ENCODE assay signal across 16 cellular contexts in the genomic region with DNA sequence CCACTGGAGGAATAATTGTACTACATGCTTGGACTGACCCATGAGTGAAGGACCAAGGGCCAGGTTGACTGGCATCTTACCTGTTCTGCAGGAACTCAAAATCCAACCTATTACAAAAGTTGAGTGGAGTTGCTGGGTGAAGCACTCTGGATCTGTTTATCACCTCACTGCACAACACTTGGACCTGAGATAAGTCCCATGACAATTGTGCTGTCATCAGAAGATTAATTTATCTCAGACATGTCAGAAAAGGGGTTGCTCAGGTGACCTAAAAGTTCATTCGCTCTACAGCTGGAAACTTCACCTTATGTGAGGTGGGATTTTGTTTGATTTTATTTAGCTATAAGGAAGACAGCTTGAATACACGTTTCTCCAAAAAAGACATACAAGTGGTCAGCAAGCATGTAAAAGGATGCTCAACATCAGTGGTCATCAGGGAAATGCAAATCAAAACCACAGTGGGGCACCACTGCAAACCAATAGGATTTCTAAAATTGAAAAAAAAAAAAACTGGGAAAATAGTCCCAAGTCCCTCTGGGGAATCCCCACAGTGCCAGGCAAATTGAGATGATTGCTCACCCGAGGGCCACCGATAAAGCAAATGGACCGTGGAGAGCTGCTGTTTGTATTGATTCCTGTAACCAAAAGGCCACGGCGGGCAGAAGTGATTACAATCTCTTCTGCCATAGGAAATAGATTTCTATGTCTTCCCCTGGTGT.
DNase-seq lines count a peak whose midpoint lies in the region; ATAC-seq and TF ChIP-seq lines count a peak whose summit lies in the region.
"Had no signal": no experiment of that assay in that cellular context is flagged by ENCODE, and none has a peak within 500 bp of the region (broad histone marks: within the 10 kb centered on the region; RNA-seq: fewer than 3 reads in every experiment).

No MANE protein-coding gene starts in this region.

- ATAC-seq in aorta (ENCODE audit: low FRiP score) (no peak), HG03196 (IDR thresholded peaks at IDR 0.05; ENCODE audit: unreplicated experiment) (no peak)
- ATAC-seq in natural killer cell treated with Interleukin-12 subunit alpha and Interleukin-12 subunit beta and Interleukin-15 and Interleukin-18, amount 100 ng/mL, for 72 hours: no peak
- ATAC-seq in stimulated activated naive CD8-positive, alpha-beta T cell treated with anti-CD3 and anti-CD28 coated beads, Interleukin-15, amount 100 ng/mL, for 72 hours: no peak

- H3K27me3 Mint-ChIP-seq in Caco-2 (ENCODE audit: insufficient read depth, unreplicated experiment): no peaks in the 10 kb centered on the region
- no peaks in the 10 kb centered on the region for H3K27me3 Mint-ChIP-seq in nephron progenitor cell (ENCODE audit: low read depth, poor library complexity)
- H3K27me3 Mint-ChIP-seq in natural killer cell treated with Interleukin-12 subunit alpha and Interleukin-12 subunit beta and Interleukin-15 and Interleukin-18, amount 100 ng/mL, for 72 hours: peaks cover 0 to 3% of the 10 kb centered on the region in 2 donors
- no peaks in the 10 kb centered on the region for H3K27me3 Mint-ChIP-seq in stimulated activated naive CD8-positive, alpha-beta T cell treated with anti-CD3 and anti-CD28 coated beads, Interleukin-15, amount 100 ng/mL, for 72 hours
- H3K27me3 Mint-ChIP-seq: CD4-positive, alpha-beta memory T cell; IgD-negative memory B cell had no signal

- H3K36me3 ChIP-seq in Caco-2 (ENCODE audit: control insufficient read depth, insufficient read depth, low read length): no peaks in the 10 kb centered on the region
- no peaks in the 10 kb centered on the region for H3K36me3 ChIP-seq in aorta (ENCODE audit: control insufficient read depth in 1 of 2, insufficient read depth in 2 of 2, low read length in 1 of 2)
- H3K36me3 ChIP-seq: BE2C, SJSA1 had no signal

- TF ChIP-seq POLR2A in erythroblast (IDR thresholded peaks at IDR 0.05; ENCODE audit: low read length): no peak

- H3K27me3 ChIP-seq in Caco-2 (replicated peaks; ENCODE audit: control insufficient read depth, insufficient read depth, low read length) (no peaks in the 10 kb centered on the region), aorta (ENCODE audit: control insufficient read depth in 1 of 2, insufficient read depth in 2 of 2, low read length in 1 of 2) (no peaks in the 10 kb centered on the region)
- H3K27me3 ChIP-seq: BE2C, SJSA1 had no signal

- peaks cover 7% of the 10 kb centered on the region for H3K9me3 Mint-ChIP-seq in Caco-2 (ENCODE audit: unreplicated experiment)
- no peaks in the 10 kb centered on the region for H3K9me3 Mint-ChIP-seq in nephron progenitor cell
- no peaks in the 10 kb centered on the region for H3K9me3 Mint-ChIP-seq in natural killer cell treated with Interleukin-12 subunit alpha and Interleukin-12 subunit beta and Interleukin-15 and Interleukin-18, amount 100 ng/mL, for 72 hours
- no peaks in the 10 kb centered on the region for H3K9me3 Mint-ChIP-seq in stimulated activated naive CD8-positive, alpha-beta T cell treated with anti-CD3 and anti-CD28 coated beads, Interleukin-15, amount 100 ng/mL, for 72 hours
- H3K9me3 Mint-ChIP-seq: CD4-positive, alpha-beta memory T cell; IgD-negative memory B cell had no signal

- TF ChIP-seq CTCF in Caco-2 (IDR thresholded peaks at IDR 0.05; ENCODE audit: insufficient read depth in 1 of 2, low read depth in 1 of 2, low read length in 1 of 2, severe bottlenecking in 1 of 2, unreplicated experiment in 1 of 2): no peak
- no peak for TF ChIP-seq CTCF in nephron progenitor cell (IDR thresholded peaks at IDR 0.05)

- DNase-seq in Caco-2: no peak
- peak; percentile 11 for DNase-seq in LHCN-M2 (ENCODE audit: low read depth)
- peak; percentile 30 to 72 for DNase-seq in erythroblast (lab: John Stamatoyannopoulos, UW)
- peak; percentile 5 for DNase-seq in nephron progenitor cell
- DNase-seq in aorta: no peak
- DNase-seq in natural killer cell treated with Interleukin-12 subunit alpha and Interleukin-12 subunit beta and Interleukin-15 and Interleukin-18, amount 100 ng/mL, for 72 hours (ENCODE audit: low spot score): no peak
- DNase-seq in stimulated activated naive CD8-positive, alpha-beta T cell treated with anti-CD3 and anti-CD28 coated beads, Interleukin-15, amount 100 ng/mL, for 72 hours: no peak
- DNase-seq: BE2C; CD4-positive, alpha-beta memory T cell; NCI-H1694; NCI-H2107; NCI-H774; RPMI8226 had no signal

- H3K27ac ChIP-seq in aorta (ENCODE audit: low read depth in 1 of 2, low read length in 2 of 2): no peak overlapping the region
- H3K27ac ChIP-seq: SJSA1 had no signal

- intact Hi-C loops in Caco-2 (cut with micrococcal nuclease; ENCODE audit: unreplicated experiment): no loop called here
- intact Hi-C loops in aorta (cut with DNase I): no loop called here

- CTCF ChIA-PET in Caco-2 (lab: Charles Lee): no interaction called here

- H3K9me3 ChIP-seq in Caco-2 (no peaks in the 10 kb centered on the region), aorta (ENCODE audit: control insufficient read depth, low read length) (no peaks in the 10 kb centered on the region)
- H3K9me3 ChIP-seq: BE2C, SJSA1 had no signal

- WGBS in aorta, 2 donors: 48 to 54% methylated on average over 7 of the region's 7 CpGs

- POLR2A ChIA-PET in Caco-2 (lab: Charles Lee): no interaction called here

- H3K4me3 ChIP-seq in Caco-2 (ENCODE audit: low read depth, low read length) (no peak overlapping the region), aorta (ENCODE audit: low read length in 2 of 2) (no peak overlapping the region)
- H3K4me3 ChIP-seq: SJSA1 had no signal

- no peak overlapping the region for H3K4me3 Mint-ChIP-seq in Caco-2 (ENCODE audit: unreplicated experiment)
- no peak overlapping the region for H3K4me3 Mint-ChIP-seq in nephron progenitor cell
- H3K4me3 Mint-ChIP-seq in natural killer cell treated with Interleukin-12 subunit alpha and Interleukin-12 subunit beta and Interleukin-15 and Interleukin-18, amount 100 ng/mL, for 72 hours: no peak overlapping the region
- no peak overlapping the region for H3K4me3 Mint-ChIP-seq in stimulated activated naive CD8-positive, alpha-beta T cell treated with anti-CD3 and anti-CD28 coated beads, Interleukin-15, amount 100 ng/mL, for 72 hours
- H3K4me3 Mint-ChIP-seq: CD4-positive, alpha-beta memory T cell; IgD-negative memory B cell had no signal

- no TSS peak for BruUV-seq in Caco-2 (replicated peaks; lab: Mats Ljungman, UMichigan)

- H3K4me1 ChIP-seq in Caco-2: peaks cover 52% of the 10 kb centered on the region
- H3K4me1 ChIP-seq in aorta (ENCODE audit: control insufficient read depth in 1 of 2, insufficient read depth in 2 of 2, low read length in 2 of 2): no peaks in the 10 kb centered on the region
- H3K4me1 ChIP-seq: BE2C had no signal

- peaks cover 53% of the 10 kb centered on the region for H3K4me1 Mint-ChIP-seq in Caco-2 (ENCODE audit: low read depth, unreplicated experiment)
- H3K4me1 Mint-ChIP-seq in nephron progenitor cell: peaks cover 67% of the 10 kb centered on the region
- H3K4me1 Mint-ChIP-seq in natural killer cell treated with Interleukin-12 subunit alpha and Interleukin-12 subunit beta and Interleukin-15 and Interleukin-18, amount 100 ng/mL, for 72 hours (ENCODE audit: low read depth in 2 of 2): no peaks in the 10 kb centered on the region
- H3K4me1 Mint-ChIP-seq in stimulated activated naive CD8-positive, alpha-beta T cell treated with anti-CD3 and anti-CD28 coated beads, Interleukin-15, amount 100 ng/mL, for 72 hours: no peaks in the 10 kb centered on the region
- H3K4me1 Mint-ChIP-seq: CD4-positive, alpha-beta memory T cell had no signal

- peak overlapping the region; percentile 74 for H3K27ac Mint-ChIP-seq in Caco-2 (ENCODE audit: unreplicated experiment)
- peak overlapping the region; percentile 70 for H3K27ac Mint-ChIP-seq in nephron progenitor cell
- H3K27ac Mint-ChIP-seq in natural killer cell treated with Interleukin-12 subunit alpha and Interleukin-12 subunit beta and Interleukin-15 and Interleukin-18, amount 100 ng/mL, for 72 hours: no peak overlapping the region
- no peak overlapping the region for H3K27ac Mint-ChIP-seq in stimulated activated naive CD8-positive, alpha-beta T cell treated with anti-CD3 and anti-CD28 coated beads, Interleukin-15, amount 100 ng/mL, for 72 hours
- H3K27ac Mint-ChIP-seq: CD4-positive, alpha-beta memory T cell; IgD-negative memory B cell had no signal

- H3K36me3 Mint-ChIP-seq in Caco-2 (ENCODE audit: insufficient read depth, unreplicated experiment) (peaks cover 17% of the 10 kb centered on the region), nephron progenitor cell (ENCODE audit: low read depth) (no peaks in the 10 kb centered on the region)
- no peaks in the 10 kb centered on the region for H3K36me3 Mint-ChIP-seq in natural killer cell treated with Interleukin-12 subunit alpha and Interleukin-12 subunit beta and Interleukin-15 and Interleukin-18, amount 100 ng/mL, for 72 hours

Comparison
In these comparisons a context has a peak if more than half of its experiments do, and no peak if none do; other contexts are left out.
1. DNase-seq: peak in LHCN-M2 (single experiment), erythroblast (2 of 2) and nephron progenitor cell (single experiment); none in Caco-2 (0 of 2), aorta (0 of 2), natural killer cell treated with Interleukin-12 subunit alpha and Interleukin-12 subunit beta and Interleukin-15 and Interleukin-18, amount 100 ng/mL, for 72 hours (single experiment) and stimulated activated naive CD8-positive, alpha-beta T cell treated with anti-CD3 and anti-CD28 coated beads, Interleukin-15, amount 100 ng/mL, for 72 hours (0 of 2).
2. H3K27ac Mint-ChIP-seq: peak in Caco-2 (single experiment) and nephron progenitor cell (single experiment); none in natural killer cell treated with Interleukin-12 subunit alpha and Interleukin-12 subunit beta and Interleukin-15 and Interleukin-18, amount 100 ng/mL, for 72 hours (0 of 2) and stimulated activated naive CD8-positive, alpha-beta T cell treated with anti-CD3 and anti-CD28 coated beads, Interleukin-15, amount 100 ng/mL, for 72 hours (0 of 2).